6 cellular contexts compared by ENCODE assay signal in the genomic region with DNA sequence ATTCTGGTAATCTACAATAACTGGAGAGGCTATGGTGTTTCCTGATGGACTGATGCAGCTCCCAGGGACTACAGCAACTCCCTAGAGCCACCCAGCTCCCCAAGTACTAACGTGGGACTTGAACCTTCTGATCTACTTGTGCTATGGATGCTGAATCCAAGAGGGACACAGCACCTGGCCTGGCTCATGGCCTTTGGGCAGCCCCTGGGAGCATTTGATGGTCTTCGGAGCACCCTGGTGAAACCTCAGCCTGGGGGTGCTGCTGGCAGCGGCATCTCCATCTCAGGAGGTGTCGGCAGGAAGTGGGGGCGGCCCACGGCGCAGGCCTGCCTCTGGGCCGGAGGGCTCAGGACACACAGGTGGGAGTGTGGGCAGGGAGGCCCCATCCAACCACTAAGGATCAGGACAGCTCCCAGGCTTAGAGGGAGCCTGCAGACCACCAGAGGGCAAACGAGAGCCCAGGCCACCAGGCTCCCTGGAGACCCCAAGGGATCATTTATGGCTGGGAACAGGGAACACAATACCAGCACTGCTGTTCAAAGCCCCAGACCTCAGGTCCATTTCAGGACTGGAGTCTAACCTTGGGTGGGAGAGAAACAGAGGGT. TPM values are rescaled to one million over a fixed set of nuclear protein-coding genes. Genes with fewer than 3 reads are reported as not detected.
A peak's percentile ranks its signal among the peaks of the same experiment; 100 is the strongest.
DNase-seq lines count a peak whose midpoint lies in the region; TF ChIP-seq lines count a peak whose summit lies in the region.

No MANE protein-coding gene starts in this region.

- peaks cover 0 to 5% (median 0%) of the 10 kb centered on the region in 11 experiments; a peak in 1 of 22 replicates for H3K9me3 ChIP-seq in BLaER1 treated with 17β-estradiol and CSF1 and Interleukin-3, amounts not matched to agents 10 nM and 100 nM (replicated peaks in 1 of 11)
- H3K9me3 ChIP-seq in SK-N-SH, result no peaks in the 10 kb centered on the region

- H3K4me1 ChIP-seq in BLaER1 treated with 17β-estradiol and CSF1 and Interleukin-3, amounts not matched to agents 10 nM and 100 nM, result peaks cover 98 to 100% (median 100%) of the 10 kb centered on the region in 10 experiments
- peaks cover 2 to 28% of the 10 kb centered on the region in 2 experiments; a peak in 3 of 4 replicates for H3K4me1 ChIP-seq in SK-N-SH (ENCODE audit: control insufficient read depth in 1 of 2, insufficient read depth in 2 of 2, low read depth in 1 of 2, low read length in 1 of 2)

- H3K4me2 ChIP-seq in BLaER1 treated with 17β-estradiol and CSF1 and Interleukin-3, amounts not matched to agents 10 nM and 100 nM, result peak overlapping the region; percentile 93 to 100 (median 98)
- H3K4me2 ChIP-seq in SK-N-SH, result peak overlapping the region; percentile 68

- peaks cover 37 to 83% (median 65%) of the 10 kb centered on the region in 11 experiments for H3K36me3 ChIP-seq in BLaER1 treated with 17β-estradiol and CSF1 and Interleukin-3, amounts not matched to agents 10 nM and 100 nM
- H3K36me3 ChIP-seq in SK-N-SH (replicated peaks in 1 of 2; ENCODE audit: control insufficient read depth in 1 of 2, insufficient read depth in 2 of 2, low read length in 1 of 2), result peaks cover 27 to 30% of the 10 kb centered on the region in 2 experiments

- H3K9ac ChIP-seq in BLaER1 treated with 17β-estradiol and CSF1 and Interleukin-3, amounts not matched to agents 10 nM and 100 nM, result peak overlapping the region; percentile 33 to 77 (median 67)
- H3K9ac ChIP-seq in SK-N-SH, result peak overlapping the region; percentile 27; the same call in 1 of the 2 replicates

- H2AFZ ChIP-seq in SK-N-SH (ENCODE audit: low read depth), result no peak overlapping the region

- TF ChIP-seq RAD21 in SK-N-SH (IDR thresholded peaks at IDR 0.05; ENCODE audit: low read length), result 0 out of 2 replicates have a peak, but pooled peaks have one; percentile 6

- H3F3A ChIP-seq in SK-N-SH (replicated peaks; ENCODE audit: insufficient read depth), result peaks cover 17% of the 10 kb centered on the region

- H3K27me3 ChIP-seq in BLaER1 treated with 17β-estradiol and CSF1 and Interleukin-3, amounts not matched to agents 10 nM and 100 nM, result no peaks in the 10 kb centered on the region
- no peaks in the 10 kb centered on the region for H3K27me3 ChIP-seq in SK-N-SH (ENCODE audit: insufficient read depth)

- no peak for DNase-seq in SK-N-SH
- peak; percentile 80 for DNase-seq in left kidney (ENCODE audit: low read depth, low spot score)
- no peak for DNase-seq in C1 segment of cervical spinal cord (lab: John Stamatoyannopoulos, UW)
- no peak for DNase-seq in NOMO-1 treated with DMSO at 0.1 percent for 48 hours (lab: John Stamatoyannopoulos, UW; ENCODE audit: unreplicated experiment)
- DNase-seq in NCI-H1105 treated with DMSO at 0.1 percent for 48 hours (lab: John Stamatoyannopoulos, UW), result no peak

- 87% methylated on average over 2 of the region's 9 CpGs for WGBS in SK-N-SH (ENCODE audit: low lambda C conversion rate)

- POLR2A ChIA-PET in SK-N-SH (lab: Yijun Ruan, JAX), result no interaction called here

- H3K4me3 ChIP-seq in BLaER1 treated with 17β-estradiol and CSF1 and Interleukin-3, amounts not matched to agents 10 nM and 100 nM, result peak overlapping the region in 9 of 10 experiments; percentile 40 to 60 (median 49); a peak in 13 of 20 replicates
- H3K4me3 ChIP-seq in SK-N-SH (ENCODE audit: low read depth in 2 of 2, low read length in 1 of 2), result peak overlapping the region in 1 of 2 experiments; percentile 13; a peak in 1 of 4 replicates

- CTCF ChIA-PET in SK-N-SH (lab: Yijun Ruan, JAX), result interaction anchor here (0.6 to 3.8 kb wide), 8 partner anchors 8 to 242 kb away, joined by 3 to 34 read pairs (median 3); a partner anchor contains a TSS

- H3K27ac ChIP-seq in BLaER1 treated with 17β-estradiol and CSF1 and Interleukin-3, amounts not matched to agents 10 nM and 100 nM, result peak overlapping the region; percentile 12 to 98 (median 71); a peak in 21 of 22 replicates
- peak overlapping the region in 1 of 2 experiments; percentile 58; a peak in 2 of 4 replicates for H3K27ac ChIP-seq in SK-N-SH (ENCODE audit: low read depth in 2 of 2, low read length in 1 of 2)

- H4K20me1 ChIP-seq in BLaER1 treated with 17β-estradiol and CSF1 and Interleukin-3, amounts not matched to agents 10 nM and 100 nM, result peaks cover 59 to 100% (median 85%) of the 10 kb centered on the region in 11 experiments
- H4K20me1 ChIP-seq in SK-N-SH (ENCODE audit: insufficient read depth), result peaks cover 86% of the 10 kb centered on the region

- no peak for TF ChIP-seq EP300 in SK-N-SH (IDR thresholded peaks at IDR 0.05; ENCODE audit: borderline replicate concordance in 1 of 2, low read depth in 1 of 2, low read length in 1 of 2)

- TF ChIP-seq CTCF in SK-N-SH (IDR thresholded peaks at IDR 0.05), result peak; percentile 37

- no peaks in the 10 kb centered on the region for H3K9me2 ChIP-seq in SK-N-SH

- H3K79me2 ChIP-seq in SK-N-SH (ENCODE audit: insufficient read depth), result peaks cover 95% of the 10 kb centered on the region

TF ChIP-seq in SK-N-SH, 30 proteins besides CTCF, POLR2A, EP300 and RAD21:
- TF ChIP-seq FOXJ3 (CRISPR knock-in tag; IDR thresholded peaks at IDR 0.05) (no peak), FOXM1 (IDR thresholded peaks at IDR 0.05; ENCODE audit: low read depth) (no peak), MEF2A (IDR thresholded peaks at IDR 0.05; ENCODE audit: borderline replicate concordance, low read depth) (no peak), CHD2 (IDR thresholded peaks at IDR 0.05; ENCODE audit: low read length, partially characterized antibody) (no peak), JUND (IDR thresholded peaks at IDR 0.05) (no peak), POLR2AphosphoS5 (IDR thresholded peaks at IDR 0.05; ENCODE audit: low read depth, low read length) (no peak), ELF1 (IDR thresholded peaks at IDR 0.05) (no peak), SIN3A (IDR thresholded peaks at IDR 0.05; ENCODE audit: borderline replicate concordance, low read depth, low read length) (no peak), TEAD4 (IDR thresholded peaks at IDR 0.05; ENCODE audit: borderline replicate concordance, insufficient read depth) (no peak), RXRA (IDR thresholded peaks at IDR 0.05; ENCODE audit: borderline replicate concordance, low read depth) (no peak), NFIC (IDR thresholded peaks at IDR 0.05; ENCODE audit: borderline replicate concordance) (no peak), RFX5 (IDR thresholded peaks at IDR 0.05; ENCODE audit: low read length) (no peak), FOSL2 (IDR thresholded peaks at IDR 0.05; ENCODE audit: borderline replicate concordance, low read depth) (no peak), TCF12 (IDR thresholded peaks at IDR 0.05) (no peak), TAF1 (IDR thresholded peaks at IDR 0.05; ENCODE audit: borderline replicate concordance, low read depth, low read length) (no peak)
- TF ChIP-seq, protein P1, sequence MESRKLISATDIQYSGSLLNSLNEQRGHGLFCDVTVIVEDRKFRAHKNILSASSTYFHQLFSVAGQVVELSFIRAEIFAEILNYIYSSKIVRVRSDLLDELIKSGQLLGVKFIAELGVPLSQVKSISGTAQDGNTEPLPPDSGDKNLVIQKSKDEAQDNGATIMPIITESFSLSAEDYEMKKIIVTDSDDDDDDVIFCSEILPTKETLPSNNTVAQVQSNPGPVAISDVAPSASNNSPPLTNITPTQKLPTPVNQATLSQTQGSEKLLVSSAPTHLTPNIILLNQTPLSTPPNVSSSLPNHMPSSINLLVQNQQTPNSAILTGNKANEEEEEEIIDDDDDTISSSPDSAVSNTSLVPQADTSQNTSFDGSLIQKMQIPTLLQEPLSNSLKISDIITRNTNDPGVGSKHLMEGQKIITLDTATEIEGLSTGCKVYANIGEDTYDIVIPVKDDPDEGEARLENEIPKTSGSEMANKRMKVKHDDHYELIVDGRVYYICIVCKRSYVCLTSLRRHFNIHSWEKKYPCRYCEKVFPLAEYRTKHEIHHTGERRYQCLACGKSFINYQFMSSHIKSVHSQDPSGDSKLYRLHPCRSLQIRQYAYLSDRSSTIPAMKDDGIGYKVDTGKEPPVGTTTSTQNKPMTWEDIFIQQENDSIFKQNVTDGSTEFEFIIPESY (IDR thresholded peaks at IDR 0.05; ENCODE audit: borderline replicate concordance, low read depth), result no peak
- TF ChIP-seq, protein P2, sequence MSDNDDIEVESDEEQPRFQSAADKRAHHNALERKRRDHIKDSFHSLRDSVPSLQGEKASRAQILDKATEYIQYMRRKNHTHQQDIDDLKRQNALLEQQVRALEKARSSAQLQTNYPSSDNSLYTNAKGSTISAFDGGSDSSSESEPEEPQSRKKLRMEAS (IDR thresholded peaks at IDR 0.05; ENCODE audit: low read depth), result no peak
- TF ChIP-seq, protein P3, sequence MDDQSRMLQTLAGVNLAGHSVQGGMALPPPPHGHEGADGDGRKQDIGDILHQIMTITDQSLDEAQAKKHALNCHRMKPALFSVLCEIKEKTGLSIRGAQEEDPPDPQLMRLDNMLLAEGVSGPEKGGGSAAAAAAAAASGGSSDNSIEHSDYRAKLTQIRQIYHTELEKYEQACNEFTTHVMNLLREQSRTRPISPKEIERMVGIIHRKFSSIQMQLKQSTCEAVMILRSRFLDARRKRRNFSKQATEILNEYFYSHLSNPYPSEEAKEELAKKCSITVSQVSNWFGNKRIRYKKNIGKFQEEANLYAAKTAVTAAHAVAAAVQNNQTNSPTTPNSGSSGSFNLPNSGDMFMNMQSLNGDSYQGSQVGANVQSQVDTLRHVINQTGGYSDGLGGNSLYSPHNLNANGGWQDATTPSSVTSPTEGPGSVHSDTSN (IDR thresholded peaks at IDR 0.05), result no peak

RNA-seq across cellular contexts. Expression of a gene that starts 8.7 kb away (rescaled TPM):
- polyA plus RNA-seq in SK-N-SH (2012; rRNA removed), result 57.6 and 93.3 TPM in 2 replicates
- polyA plus RNA-seq in SK-N-SH (2012; cell fraction: cytosol; rRNA removed), result 34.4 and 51.6 TPM in 2 replicates
- 104 and 118 TPM in 2 replicates for polyA plus RNA-seq in SK-N-SH (2012; cell fraction: nucleus; rRNA removed)

RNA-seq across cellular contexts. Expression of a gene that starts 25.2 kb away (rescaled TPM):
- polyA plus RNA-seq in SK-N-SH (2012; rRNA removed), result 0.33 and 0.42 TPM in 2 replicates
- polyA plus RNA-seq in SK-N-SH (2012; cell fraction: cytosol; rRNA removed), result 0.15 and 0.25 TPM in 2 replicates
- 1.00 and 1.3 TPM in 2 replicates for polyA plus RNA-seq in SK-N-SH (2012; cell fraction: nucleus; rRNA removed)

RNA-seq across cellular contexts. Expression of a gene that starts 47.3 kb away (rescaled TPM):
- polyA plus RNA-seq in SK-N-SH (2012; rRNA removed), result 6.2 and 7.1 TPM in 2 replicates
- polyA plus RNA-seq in SK-N-SH (2012; cell fraction: cytosol; rRNA removed), result 1.7 and 3.1 TPM in 2 replicates
- 21.7 and 27.5 TPM in 2 replicates for polyA plus RNA-seq in SK-N-SH (2012; cell fraction: nucleus; rRNA removed)

RNA-seq across cellular contexts. Expression of a gene that starts 54.8 kb away (rescaled TPM):
- 15.1 and 16.7 TPM in 2 replicates for polyA plus RNA-seq in SK-N-SH (2012; rRNA removed)
- 8.2 and 11.7 TPM in 2 replicates for polyA plus RNA-seq in SK-N-SH (2012; cell fraction: cytosol; rRNA removed)
- 40.9 and 48.9 TPM in 2 replicates for polyA plus RNA-seq in SK-N-SH (2012; cell fraction: nucleus; rRNA removed)

RNA-seq across cellular contexts. Expression of a gene that starts 59.3 kb away (rescaled TPM):
- polyA plus RNA-seq in SK-N-SH (2012; rRNA removed), result 40.7 and 52.9 TPM in 2 replicates
- 17.3 and 26.9 TPM in 2 replicates for polyA plus RNA-seq in SK-N-SH (2012; cell fraction: cytosol; rRNA removed)
- polyA plus RNA-seq in SK-N-SH (2012; cell fraction: nucleus; rRNA removed), result 101 and 105 TPM in 2 replicates
